8 cellular contexts compared by ENCODE assay signal in the genomic region with DNA sequence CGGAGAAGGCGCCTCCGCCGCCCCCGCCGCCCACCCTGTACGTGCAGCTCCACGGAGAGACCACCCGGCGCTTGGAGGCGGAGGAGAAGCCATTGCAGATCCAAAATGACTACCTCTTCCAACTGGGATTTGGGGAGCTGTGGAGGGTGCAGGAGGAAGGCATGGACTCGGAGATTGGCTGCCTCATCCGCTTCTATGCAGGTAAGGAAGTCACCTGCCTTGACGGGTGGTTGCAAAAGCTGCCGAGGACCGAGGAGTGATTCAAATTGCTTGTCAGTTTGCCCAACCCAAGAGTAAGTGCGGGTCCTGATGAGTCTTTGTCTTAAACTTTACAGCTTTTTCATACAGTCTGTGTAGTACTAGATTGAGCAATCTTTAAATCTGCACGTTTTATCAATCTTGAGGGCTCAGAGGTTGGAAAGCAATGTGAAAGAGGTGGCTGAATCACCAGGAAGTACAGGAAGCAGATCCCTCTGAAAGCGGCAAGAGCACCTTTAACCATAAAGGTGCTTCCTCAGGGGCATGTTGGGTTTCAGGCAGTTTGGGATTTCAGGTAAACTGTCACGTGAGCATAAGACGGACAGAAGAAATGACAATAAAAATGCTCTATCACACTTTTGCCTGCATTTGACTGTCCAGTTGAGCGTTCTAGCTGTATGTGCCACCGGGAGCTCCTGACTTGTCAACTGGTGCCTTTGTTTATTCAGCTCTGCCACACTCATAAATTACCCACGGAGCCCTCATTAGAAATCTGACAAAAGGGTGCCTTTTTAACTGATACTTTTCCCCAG. TPM values are rescaled to one million over a fixed set of nuclear protein-coding genes. Genes with fewer than 3 reads are reported as not detected.
A peak's percentile ranks its signal among the peaks of the same experiment; 100 is the strongest.
DNase-seq lines count a peak whose midpoint lies in the region; ATAC-seq and TF ChIP-seq lines count a peak whose summit lies in the region.

No MANE protein-coding gene starts in this region.

- peak overlapping the region; percentile 85 to 95 (median 88) for H3K4me3 Mint-ChIP-seq in CD4-positive, CD25-positive, alpha-beta regulatory T cell
- H3K4me3 Mint-ChIP-seq in activated naive CD4-positive, alpha-beta T cell treated with anti-CD3 and anti-CD28 coated beads for 36 hours, result peak overlapping the region; percentile 84
- H3K4me3 Mint-ChIP-seq in osteocyte (ENCODE audit: unreplicated experiment), result peak overlapping the region; percentile 82

- CTCF ChIA-PET in activated naive CD4-positive, alpha-beta T cell treated with anti-CD3 and anti-CD28 coated beads for 36 hours (lab: Charles Lee), result interaction anchor here (0.6 to 4.2 kb wide), 5 partner anchors 28 to 265 kb away, joined by 3 to 31 read pairs (median 6); no protein-coding TSS in a partner anchor

- no peak for TF ChIP-seq CTCF in RWPE2 (IDR thresholded peaks at IDR 0.05; ENCODE audit: poor library complexity, severe bottlenecking)
- TF ChIP-seq CTCF in gastroesophageal sphincter (IDR thresholded peaks at IDR 0.05), result no peak
- TF ChIP-seq CTCF in osteocyte (IDR thresholded peaks at IDR 0.05), result no peak

- intact Hi-C loops in activated naive CD4-positive, alpha-beta T cell treated with anti-CD3 and anti-CD28 coated beads for 36 hours (cut with micrococcal nuclease), result loop anchor here (2.0 to 10.0 kb wide), 6 partner anchors 54 to 1235 kb away; a partner anchor contains a TSS

- 0 to 2% methylated on average over 9 to 13 of the region's 24 CpGs for WGBS in gastroesophageal sphincter (ENCODE audit: low coverage in 1 of 2), 2 donors

- peak overlapping the region; percentile 78 for H3K9ac ChIP-seq in HUES6 (ENCODE audit: low read length)

- no peaks in the 10 kb centered on the region for H3K9me3 ChIP-seq in CD4-positive, CD25-positive, alpha-beta regulatory T cell (ENCODE audit: control insufficient read depth in 2 of 2, low read length in 2 of 2)
- H3K9me3 ChIP-seq in HUES6 (ENCODE audit: control insufficient read depth, insufficient read depth, low read depth, low read length) (no peaks in the 10 kb centered on the region), RWPE2 (ENCODE audit: severe bottlenecking) (no peaks in the 10 kb centered on the region), gastroesophageal sphincter (no peaks in the 10 kb centered on the region)

- H3K36me3 ChIP-seq in CD4-positive, CD25-positive, alpha-beta regulatory T cell (ENCODE audit: control insufficient read depth, insufficient read depth, low read length), result no peaks in the 10 kb centered on the region
- no peaks in the 10 kb centered on the region for H3K36me3 ChIP-seq in HUES6 (ENCODE audit: control insufficient read depth, insufficient read depth, low read length)
- no peaks in the 10 kb centered on the region for H3K36me3 ChIP-seq in RWPE2 (ENCODE audit: low read depth)
- no peaks in the 10 kb centered on the region for H3K36me3 ChIP-seq in gastroesophageal sphincter

- H3K4me3 ChIP-seq in CD4-positive, CD25-positive, alpha-beta regulatory T cell (ENCODE audit: low read depth, low read length), result peak overlapping the region; percentile 88
- peak overlapping the region; percentile 86 for H3K4me3 ChIP-seq in HUES6 (ENCODE audit: low read depth, low read length)
- H3K4me3 ChIP-seq in RWPE2 (ENCODE audit: severe bottlenecking), result peak overlapping the region; percentile 89
- peak overlapping the region; percentile 78 to 83 for H3K4me3 ChIP-seq in gastroesophageal sphincter

- H3K27me3 ChIP-seq in CD4-positive, CD25-positive, alpha-beta regulatory T cell (ENCODE audit: control insufficient read depth, insufficient read depth, low read length), result no peaks in the 10 kb centered on the region
- no peaks in the 10 kb centered on the region for H3K27me3 ChIP-seq in HUES6 (ENCODE audit: control insufficient read depth, insufficient read depth, low read length)
- H3K27me3 ChIP-seq in RWPE2 (ENCODE audit: insufficient read depth, poor library complexity, severe bottlenecking), result no peaks in the 10 kb centered on the region
- no peaks in the 10 kb centered on the region for H3K27me3 ChIP-seq in gastroesophageal sphincter

- peak overlapping the region; percentile 58 for H3K27ac ChIP-seq in CD4-positive, CD25-positive, alpha-beta regulatory T cell (ENCODE audit: insufficient read depth, low read length, poor library complexity, severe bottlenecking)
- H3K27ac ChIP-seq in HUES6 (ENCODE audit: low read depth, low read length) (no peak overlapping the region), RWPE2 (ENCODE audit: poor library complexity, severe bottlenecking) (peak overlapping the region; percentile 87), gastroesophageal sphincter (peak overlapping the region in 3 of 4 donors; percentile 94 to 99 (median 96))

- peaks cover 41% of the 10 kb centered on the region for H3K4me1 ChIP-seq in CD4-positive, CD25-positive, alpha-beta regulatory T cell (ENCODE audit: control insufficient read depth, insufficient read depth, low read length, poor library complexity, severe bottlenecking)
- peaks cover 38% of the 10 kb centered on the region for H3K4me1 ChIP-seq in HUES6 (ENCODE audit: control insufficient read depth, insufficient read depth, low read length)
- peaks cover 9% of the 10 kb centered on the region for H3K4me1 ChIP-seq in RWPE2 (ENCODE audit: insufficient read depth, poor library complexity, severe bottlenecking)
- peaks cover 0 to 62% (median 12%) of the 10 kb centered on the region in 3 donors for H3K4me1 ChIP-seq in gastroesophageal sphincter

- H3K27me3 Mint-ChIP-seq in CD4-positive, CD25-positive, alpha-beta regulatory T cell, result peaks cover 9% of the 10 kb centered on the region
- H3K27me3 Mint-ChIP-seq in activated naive CD4-positive, alpha-beta T cell treated with anti-CD3 and anti-CD28 coated beads for 36 hours (ENCODE audit: low read depth), result peaks cover 6% of the 10 kb centered on the region
- no peaks in the 10 kb centered on the region for H3K27me3 Mint-ChIP-seq in osteocyte (ENCODE audit: unreplicated experiment)

- peak; percentile 35 to 77 (median 60) for DNase-seq in CD4-positive, CD25-positive, alpha-beta regulatory T cell
- DNase-seq in RWPE2 (ENCODE audit: low spot score) (peak; percentile 69), osteocyte (ENCODE audit: extremely low spot score, unreplicated experiment) (no peak)
- DNase-seq in activated naive CD4-positive, alpha-beta T cell treated with anti-CD3 and anti-CD28 coated beads for 36 hours, result peak; percentile 74
- DNase-seq in NK-92 treated with Interleukin-12 subunit alpha and Interleukin-12 subunit beta, amount 100 ng/mL, for 24 hours (lab: John Stamatoyannopoulos, UW), result no peak

- peaks cover 18 to 52% (median 42%) of the 10 kb centered on the region in 4 donors for H3K4me1 Mint-ChIP-seq in CD4-positive, CD25-positive, alpha-beta regulatory T cell
- H3K4me1 Mint-ChIP-seq in activated naive CD4-positive, alpha-beta T cell treated with anti-CD3 and anti-CD28 coated beads for 36 hours (ENCODE audit: low read depth), result peaks cover 38% of the 10 kb centered on the region
- peaks cover 46% of the 10 kb centered on the region for H3K4me1 Mint-ChIP-seq in osteocyte (ENCODE audit: unreplicated experiment)

- peak overlapping the region; percentile 86 to 96 (median 94) for H3K27ac Mint-ChIP-seq in CD4-positive, CD25-positive, alpha-beta regulatory T cell
- peak overlapping the region; percentile 75 for H3K27ac Mint-ChIP-seq in activated naive CD4-positive, alpha-beta T cell treated with anti-CD3 and anti-CD28 coated beads for 36 hours
- H3K27ac Mint-ChIP-seq in osteocyte (ENCODE audit: unreplicated experiment), result peak overlapping the region; percentile 77

- TF ChIP-seq EP300 in gastroesophageal sphincter (IDR thresholded peaks at IDR 0.05), result no peak

- peak; percentile 9 to 12 for ATAC-seq in CD4-positive, CD25-positive, alpha-beta regulatory T cell (ENCODE audit: low read depth in 2 of 2)
- ATAC-seq in RWPE2 (ENCODE audit: low read depth), result peak; percentile 37
- ATAC-seq in gastroesophageal sphincter, result no peak
- no peak for ATAC-seq in GM21423 (IDR thresholded peaks at IDR 0.05; ENCODE audit: unreplicated experiment)

- no peak for TF ChIP-seq POLR2A in gastroesophageal sphincter (IDR thresholded peaks at IDR 0.05)

- peaks cover 0 to 5% (median 0%) of the 10 kb centered on the region in 7 donors for H3K9me3 Mint-ChIP-seq in CD4-positive, CD25-positive, alpha-beta regulatory T cell
- no peaks in the 10 kb centered on the region for H3K9me3 Mint-ChIP-seq in activated naive CD4-positive, alpha-beta T cell treated with anti-CD3 and anti-CD28 coated beads for 36 hours
- no peaks in the 10 kb centered on the region for H3K9me3 Mint-ChIP-seq in osteocyte (ENCODE audit: unreplicated experiment)

- no peaks in the 10 kb centered on the region for H3K36me3 Mint-ChIP-seq in CD4-positive, CD25-positive, alpha-beta regulatory T cell
- H3K36me3 Mint-ChIP-seq in activated naive CD4-positive, alpha-beta T cell treated with anti-CD3 and anti-CD28 coated beads for 36 hours (ENCODE audit: low read depth), result peaks cover 4% of the 10 kb centered on the region
- H3K36me3 Mint-ChIP-seq in osteocyte (ENCODE audit: unreplicated experiment), result no peaks in the 10 kb centered on the region

RNA-seq across cellular contexts. Expression of a gene that starts 1.9 kb away (rescaled TPM):
- total RNA-seq in CD4-positive, CD25-positive, alpha-beta regulatory T cell, result 20.3 TPM
- under 1 TPM; 0.27 to 0.57 (median 0.52) TPM for polyA plus RNA-seq in CD4-positive, CD25-positive, alpha-beta regulatory T cell
- total RNA-seq in activated naive CD4-positive, alpha-beta T cell treated with anti-CD3 and anti-CD28 coated beads for 36 hours, result 1 to 10 TPM; 6.5 to 7.2 TPM
- total RNA-seq in gastroesophageal sphincter, result 10 to 100 TPM; 10.8 to 19.1 (median 16.3) TPM
- total RNA-seq in osteocyte, result 19.6 and 22.7 TPM in 2 replicates

Comparison
In these comparisons a context has a peak if more than half of its experiments do, and no peak if none do; other contexts are left out.
1. ATAC-seq: peak in CD4-positive, CD25-positive, alpha-beta regulatory T cell (2 of 2) and RWPE2 (single experiment); none in gastroesophageal sphincter (single experiment) and GM21423 (single experiment).
2. DNase-seq: peak in CD4-positive, CD25-positive, alpha-beta regulatory T cell (3 of 3), RWPE2 (single experiment) and activated naive CD4-positive, alpha-beta T cell treated with anti-CD3 and anti-CD28 coated beads for 36 hours (single experiment); none in osteocyte (single experiment) and NK-92 treated with Interleukin-12 subunit alpha and Interleukin-12 subunit beta, amount 100 ng/mL, for 24 hours (single experiment).
3. Peak in every context shown above with its lines, with median percentiles within 50 percentile points of each other: H3K4me3 ChIP-seq, H3K27ac Mint-ChIP-seq and H3K4me3 Mint-ChIP-seq.